ENCODE assay signal across 13 cellular contexts in the genomic region with DNA sequence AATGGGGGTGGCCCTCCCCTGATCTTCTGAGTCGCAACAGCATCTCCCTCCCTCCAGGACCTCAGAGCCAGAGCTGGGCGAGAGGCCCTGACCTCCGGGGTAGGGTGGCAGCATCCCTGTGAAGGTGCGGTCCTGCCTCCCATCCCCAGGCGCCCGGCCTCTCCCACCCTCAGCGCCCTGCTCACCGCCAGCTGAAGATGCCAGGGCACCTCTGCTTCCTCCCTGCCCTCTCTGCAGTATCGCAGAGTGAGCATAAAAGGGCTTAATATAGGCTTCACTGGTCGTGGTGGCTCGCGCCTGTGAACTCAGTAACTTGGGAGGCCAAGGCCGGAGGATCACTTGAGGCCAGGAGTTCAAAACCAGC. TPM values are rescaled to one million over a fixed set of nuclear protein-coding genes. Genes with fewer than 3 reads are reported as not detected.
DNase-seq lines count a peak whose midpoint lies in the region; ATAC-seq, FAIRE-seq and TF ChIP-seq lines count a peak whose summit lies in the region.
"Had no signal": no experiment of that assay in that cellular context is flagged by ENCODE, and none has a peak within 500 bp of the region (broad histone marks: within the 10 kb centered on the region; RNA-seq: fewer than 3 reads in every experiment).

No MANE protein-coding gene starts in this region.

- TF ChIP-seq CTCF in PC-9 (conservative IDR thresholded peaks at IDR 0.05), result no peak

- intact Hi-C loops in activated T-helper 1 cell treated with anti-CD3 and anti-CD28 coated beads, Interleukin-12 subunit alpha, Interleukin-12 subunit beta, Interleukin-2, Interleukin-4 antibody, amounts not matched to agents 30 ng/mL and 10 ng/mL and 1 ng/mL, durations not matched to agents 14 hours and 24 hours and 36 hours (cut with micrococcal nuclease), result no loop called here
- intact Hi-C loops in PC-9 (cut with micrococcal nuclease; ENCODE audit: unreplicated experiment), result no loop called here

- no peak overlapping the region for H3K4me2 ChIP-seq in PC-9

- peaks cover 4% of the 10 kb centered on the region for H3K9me3 Mint-ChIP-seq in stimulated activated naive CD8-positive, alpha-beta T cell treated with anti-CD3 and anti-CD28 coated beads, Interleukin-15, Interleukin-2, amounts not matched to agents 100 ng/mL and 50 ng/mL, for 24 hours
- no peaks in the 10 kb centered on the region for H3K9me3 Mint-ChIP-seq in activated T-helper 1 cell treated with anti-CD3 and anti-CD28 coated beads, Interleukin-12 subunit alpha, Interleukin-12 subunit beta, Interleukin-2, Interleukin-4 antibody, amounts not matched to agents 30 ng/mL and 10 ng/mL and 1 ng/mL, durations not matched to agents 14 hours and 24 hours and 36 hours
- no peaks in the 10 kb centered on the region for H3K9me3 Mint-ChIP-seq in memory B cell

- no TSS peak for BruUV-seq in PC-9 (replicated peaks; lab: Mats Ljungman, UMichigan)

- H3F3A ChIP-seq in PC-9 (ENCODE audit: insufficient read depth, low read depth), result no peaks in the 10 kb centered on the region

- no peaks in the 10 kb centered on the region; the same call in 1 of the 2 replicates for H4K20me1 ChIP-seq in PC-9 (ENCODE audit: insufficient read depth)

- no peaks in the 10 kb centered on the region for H3K79me2 ChIP-seq in PC-9 (ENCODE audit: low read depth)

- H3K9me3 ChIP-seq in PC-9 (ENCODE audit: insufficient read depth, low read depth), result no peaks in the 10 kb centered on the region
- H3K9me3 ChIP-seq: BE2C, gastrocnemius medialis had no signal

- H3K36me3 Mint-ChIP-seq in stimulated activated naive CD8-positive, alpha-beta T cell treated with anti-CD3 and anti-CD28 coated beads, Interleukin-15, Interleukin-2, amounts not matched to agents 100 ng/mL and 50 ng/mL, for 24 hours (ENCODE audit: low read depth), result no peaks in the 10 kb centered on the region
- no peaks in the 10 kb centered on the region for H3K36me3 Mint-ChIP-seq in activated T-helper 1 cell treated with anti-CD3 and anti-CD28 coated beads, Interleukin-12 subunit alpha, Interleukin-12 subunit beta, Interleukin-2, Interleukin-4 antibody, amounts not matched to agents 30 ng/mL and 10 ng/mL and 1 ng/mL, durations not matched to agents 14 hours and 24 hours and 36 hours (ENCODE audit: low read depth)
- H3K36me3 Mint-ChIP-seq in memory B cell, result no peaks in the 10 kb centered on the region

- no peak overlapping the region for H3K27ac ChIP-seq in PC-9
- H3K27ac ChIP-seq: gastrocnemius medialis had no signal

- no peak for DNase-seq in stimulated activated naive CD8-positive, alpha-beta T cell treated with anti-CD3 and anti-CD28 coated beads, Interleukin-15, Interleukin-2, amounts not matched to agents 100 U/mL and 50 U/mL, for 24 hours
- no peak for DNase-seq in activated T-helper 1 cell treated with anti-CD3 and anti-CD28 coated beads, Interleukin-12 subunit alpha, Interleukin-12 subunit beta, Interleukin-2, Interleukin-4 antibody, amounts not matched to agents 30 ng/mL and 10 ng/mL and 1 ng/mL, durations not matched to agents 14 hours and 24 hours and 36 hours (ENCODE audit: low spot score)
- DNase-seq in memory B cell (ENCODE audit: low spot score in 2 of 2), result no peak
- DNase-seq in H54 (ENCODE audit: insufficient read length, low spot score), result no peak
- no peak for DNase-seq in NCI-H774 (lab: John Stamatoyannopoulos, UW)
- no peak for DNase-seq in NOMO-1 treated with dmso at 0.1 percent for 144 hours (lab: John Stamatoyannopoulos, UW; ENCODE audit: unreplicated experiment)
- DNase-seq in PC-9, result no peak
- DNase-seq: BE2C, gastrocnemius medialis, NCI-H345 had no signal

- H3K27me3 ChIP-seq in PC-9 (ENCODE audit: insufficient read depth, low read depth), result peaks cover 17% of the 10 kb centered on the region
- H3K27me3 ChIP-seq: BE2C had no signal

- TF ChIP-seq POLR2A in H54 (IDR thresholded peaks at IDR 0.05; ENCODE audit: low read depth, low read length), result no peak

- no peak for FAIRE-seq in H54 (lab: Jason Lieb, UNC)

- no peak overlapping the region for H3K27ac Mint-ChIP-seq in stimulated activated naive CD8-positive, alpha-beta T cell treated with anti-CD3 and anti-CD28 coated beads, Interleukin-15, Interleukin-2, amounts not matched to agents 100 ng/mL and 50 ng/mL, for 24 hours
- peak overlapping the region; percentile 42 for H3K27ac Mint-ChIP-seq in activated T-helper 1 cell treated with anti-CD3 and anti-CD28 coated beads, Interleukin-12 subunit alpha, Interleukin-12 subunit beta, Interleukin-2, Interleukin-4 antibody, amounts not matched to agents 30 ng/mL and 10 ng/mL and 1 ng/mL, durations not matched to agents 14 hours and 24 hours and 36 hours
- H3K27ac Mint-ChIP-seq in memory B cell, result no peak overlapping the region

- peaks cover 17% of the 10 kb centered on the region for H3K4me1 Mint-ChIP-seq in stimulated activated naive CD8-positive, alpha-beta T cell treated with anti-CD3 and anti-CD28 coated beads, Interleukin-15, Interleukin-2, amounts not matched to agents 100 ng/mL and 50 ng/mL, for 24 hours (ENCODE audit: low read depth)
- peaks cover 11% of the 10 kb centered on the region for H3K4me1 Mint-ChIP-seq in activated T-helper 1 cell treated with anti-CD3 and anti-CD28 coated beads, Interleukin-12 subunit alpha, Interleukin-12 subunit beta, Interleukin-2, Interleukin-4 antibody, amounts not matched to agents 30 ng/mL and 10 ng/mL and 1 ng/mL, durations not matched to agents 14 hours and 24 hours and 36 hours (ENCODE audit: low read depth)
- peaks cover 6% of the 10 kb centered on the region for H3K4me1 Mint-ChIP-seq in memory B cell

- H3K4me3 Mint-ChIP-seq in stimulated activated naive CD8-positive, alpha-beta T cell treated with anti-CD3 and anti-CD28 coated beads, Interleukin-15, Interleukin-2, amounts not matched to agents 100 ng/mL and 50 ng/mL, for 24 hours, result peak overlapping the region; percentile 61
- peak overlapping the region; percentile 52 for H3K4me3 Mint-ChIP-seq in activated T-helper 1 cell treated with anti-CD3 and anti-CD28 coated beads, Interleukin-12 subunit alpha, Interleukin-12 subunit beta, Interleukin-2, Interleukin-4 antibody, amounts not matched to agents 30 ng/mL and 10 ng/mL and 1 ng/mL, durations not matched to agents 14 hours and 24 hours and 36 hours
- peak overlapping the region; percentile 76 for H3K4me3 Mint-ChIP-seq in memory B cell

- ATAC-seq in stimulated activated naive CD8-positive, alpha-beta T cell treated with anti-CD3 and anti-CD28 coated beads, Interleukin-15, Interleukin-2, amounts not matched to agents 100 U/mL and 50 U/mL, for 24 hours, result no peak
- ATAC-seq in memory B cell (ENCODE audit: low read depth), result no peak
- ATAC-seq: gastrocnemius medialis, HCT116 had no signal

- no peaks in the 10 kb centered on the region for H3K9me2 ChIP-seq in PC-9 (ENCODE audit: insufficient read depth)

- H3K4me1 ChIP-seq in PC-9 (replicated peaks; ENCODE audit: insufficient read depth), result no peaks in the 10 kb centered on the region
- H3K4me1 ChIP-seq: BE2C, gastrocnemius medialis had no signal

- no peak overlapping the region for H2AFZ ChIP-seq in PC-9

- peaks cover 7% of the 10 kb centered on the region for H3K27me3 Mint-ChIP-seq in stimulated activated naive CD8-positive, alpha-beta T cell treated with anti-CD3 and anti-CD28 coated beads, Interleukin-15, Interleukin-2, amounts not matched to agents 100 ng/mL and 50 ng/mL, for 24 hours
- peaks cover 2% of the 10 kb centered on the region for H3K27me3 Mint-ChIP-seq in activated T-helper 1 cell treated with anti-CD3 and anti-CD28 coated beads, Interleukin-12 subunit alpha, Interleukin-12 subunit beta, Interleukin-2, Interleukin-4 antibody, amounts not matched to agents 30 ng/mL and 10 ng/mL and 1 ng/mL, durations not matched to agents 14 hours and 24 hours and 36 hours (ENCODE audit: insufficient read depth)
- H3K27me3 Mint-ChIP-seq in memory B cell, result peaks cover 3% of the 10 kb centered on the region

- H3K36me3 ChIP-seq in PC-9 (ENCODE audit: low read depth), result no peaks in the 10 kb centered on the region
- H3K36me3 ChIP-seq: BE2C, gastrocnemius medialis had no signal

- POLR2A ChIA-PET in PC-9 (lab: Charles Lee; ENCODE audit: unreplicated experiment), result no interaction called here

- H3K4me3 ChIP-seq in PC-9, result no peak overlapping the region

- CTCF ChIA-PET in PC-9 (lab: Charles Lee), result no interaction called here

RNA-seq across cellular contexts. Expression of gene MPP2, which starts 10.7 kb away (rescaled TPM):
- 0.91 and 1.4 TPM in 2 replicates for total RNA-seq in activated T-helper 1 cell treated with anti-CD3 and anti-CD28 coated beads, Interleukin-12 subunit alpha, Interleukin-12 subunit beta, Interleukin-2, Interleukin-4 antibody, amounts not matched to agents 30 ng/mL and 10 ng/mL and 1 ng/mL, durations not matched to agents 14 hours and 24 hours and 36 hours
- 5.6 and 8.6 TPM in 2 replicates for total RNA-seq in PC-9 (2021)

RNA-seq across cellular contexts. Expression of gene PPY, which starts 24.3 kb away (rescaled TPM):
- not detected in 2 replicates for total RNA-seq in activated T-helper 1 cell treated with anti-CD3 and anti-CD28 coated beads, Interleukin-12 subunit alpha, Interleukin-12 subunit beta, Interleukin-2, Interleukin-4 antibody, amounts not matched to agents 30 ng/mL and 10 ng/mL and 1 ng/mL, durations not matched to agents 14 hours and 24 hours and 36 hours
- total RNA-seq in PC-9 (2021), result not detected in 2 replicates
- total RNA-seq: gastrocnemius medialis, mucosa of gallbladder had no signal

RNA-seq across cellular contexts. Expression of gene PYY, which starts 35.7 kb away (rescaled TPM):
- 0.36 TPM in 1 of 2 replicates, not detected in the other for total RNA-seq in activated T-helper 1 cell treated with anti-CD3 and anti-CD28 coated beads, Interleukin-12 subunit alpha, Interleukin-12 subunit beta, Interleukin-2, Interleukin-4 antibody, amounts not matched to agents 30 ng/mL and 10 ng/mL and 1 ng/mL, durations not matched to agents 14 hours and 24 hours and 36 hours
- not detected in 2 replicates for total RNA-seq in PC-9 (2021)
- total RNA-seq: gastrocnemius medialis, mucosa of gallbladder had no signal
